8 cellular contexts compared by ENCODE assay signal in genomic region chr2:128306081-128306930, GRCh38. TPM values are rescaled to one million over a fixed set of nuclear protein-coding genes. Genes with fewer than 3 reads are reported as not detected.
DNase-seq lines count a peak whose midpoint lies in the region; ATAC-seq and TF ChIP-seq lines count a peak whose summit lies in the region.

No MANE protein-coding gene starts in this region.

- TF ChIP-seq CTCF in LNCaP clone FGC (IDR thresholded peaks at IDR 0.05; ENCODE audit: control insufficient read depth, extremely low read depth, insufficient read depth) (peak; percentile 49), GM10266 (IDR thresholded peaks at IDR 0.05; ENCODE audit: control insufficient read depth, insufficient read depth, low read depth, missing control alignments) (no peak)

- ATAC-seq in T-cell (replicated peaks in 1 of 4), result no peak
- no peak for ATAC-seq in GM19397 (IDR thresholded peaks at IDR 0.05; ENCODE audit: unreplicated experiment)

- H3K4me3 Mint-ChIP-seq in T-cell, result no peak overlapping the region

- H3K36me3 Mint-ChIP-seq in T-cell, result peaks cover 4% of the 10 kb centered on the region

- H3K4me3 ChIP-seq in LNCaP clone FGC (ENCODE audit: low read depth, low read length) (no peak overlapping the region), iPS-20b (ENCODE audit: low read length) (no peak overlapping the region; the same call in 1 of the 2 replicates)

- no peaks in the 10 kb centered on the region for H3K9me3 ChIP-seq in iPS-20b (ENCODE audit: insufficient read depth, low read depth, low read length)

- peaks cover 22% of the 10 kb centered on the region for H3K4me1 ChIP-seq in iPS-20b (ENCODE audit: insufficient read depth, low read length)

- H3K4me1 Mint-ChIP-seq in T-cell, result peaks cover 7 to 15% (median 15%) of the 10 kb centered on the region in 3 donors

- peak overlapping the region; percentile 0; the same call in 1 of the 2 replicates for H3K9ac ChIP-seq in iPS-20b (ENCODE audit: low read depth, low read length)

- peak; percentile 42 for DNase-seq in A172 (ENCODE audit: low spot score)
- peak; percentile 27 for DNase-seq in LNCaP clone FGC (ENCODE audit: low read depth)
- DNase-seq in amniotic epithelial cell (ENCODE audit: low read depth), result peak; percentile 99
- DNase-seq in substantia nigra (lab: John Stamatoyannopoulos, UW), result peak in 4 of 49 donors; percentile 21 to 36 (median 28)
- no peak for DNase-seq in T-cell
- DNase-seq in GM10266 (ENCODE audit: extremely low spot score), result no peak

- H3K36me3 ChIP-seq in iPS-20b (ENCODE audit: insufficient read depth, low read depth, low read length), result peaks cover 13% of the 10 kb centered on the region; the same call in 1 of the 2 replicates

- POLR2A ChIA-PET in T-cell (lab: Charles Lee), result no interaction called here

- H3K27me3 ChIP-seq in iPS-20b (ENCODE audit: insufficient read depth, low read length), result no peaks in the 10 kb centered on the region

- H3K27ac ChIP-seq in iPS-20b (ENCODE audit: low read length) (no peak overlapping the region), substantia nigra (ENCODE audit: low read depth, low read length, poor library complexity, severe bottlenecking) (peak overlapping the region; percentile 43)

- no peak overlapping the region for H3K27ac Mint-ChIP-seq in T-cell

- no peaks in the 10 kb centered on the region for H3K9me3 Mint-ChIP-seq in T-cell

- no peaks in the 10 kb centered on the region for H3K27me3 Mint-ChIP-seq in T-cell

- CTCF ChIA-PET in T-cell (lab: Charles Lee), result no interaction called here

RNA-seq across cellular contexts. Expression of gene HS6ST1, which starts 12.4 kb away (rescaled TPM):
- 33.7 and 45.8 TPM in 2 replicates for total RNA-seq in A172 (2014; rRNA removed; shearing (Covaris generic))
- 10 to 100 TPM in 3 of 5 donors, 1 to 10 TPM in 2; 7.6 to 15.6 (median 15.4) TPM for total RNA-seq in T-cell

Comparison
In these comparisons a context has a peak if more than half of its experiments do, and no peak if none do; other contexts are left out.
1. DNase-seq: peak in A172 (single experiment), LNCaP clone FGC (single experiment) and amniotic epithelial cell (single experiment); none in T-cell (0 of 34) and GM10266 (single experiment).